In the genomic region with DNA sequence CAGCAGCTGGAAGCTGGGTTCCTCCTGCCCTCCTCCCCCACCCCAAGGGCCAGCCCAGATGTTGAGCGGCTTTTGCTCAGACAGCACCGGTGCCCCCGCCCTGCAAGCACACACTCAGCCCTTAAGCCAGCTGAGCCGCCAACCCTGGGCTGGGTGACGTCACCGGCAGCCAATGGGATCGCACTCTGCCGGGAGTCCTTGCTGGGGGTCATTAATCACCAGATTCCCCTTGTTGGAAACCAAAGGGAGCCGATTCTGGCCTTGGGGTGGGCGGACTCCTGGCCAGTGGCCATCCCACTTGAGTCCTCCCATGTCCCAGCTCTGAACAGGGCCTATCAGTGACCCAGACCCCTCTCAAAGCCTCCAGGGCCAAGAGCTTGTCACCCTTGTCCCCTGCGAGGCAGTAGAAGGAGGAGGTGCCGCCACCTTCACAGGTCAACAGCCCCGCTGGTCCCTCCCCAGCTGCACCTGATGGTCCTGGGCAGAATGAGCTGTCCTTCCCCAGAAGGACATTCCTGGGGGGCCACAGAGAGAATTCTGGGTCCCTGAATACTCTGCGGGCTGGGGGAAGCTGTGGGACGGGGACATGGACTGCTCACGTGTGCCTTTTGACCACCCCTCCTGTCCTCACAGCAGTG, we compare ENCODE assay signal across 1 cellular context.
TF ChIP-seq lines count a peak whose summit lies in the region.

No MANE protein-coding gene starts in this region.

TF ChIP-seq in WTC11, 78 proteins besides CTCF, POLR2A, EP300 and RAD21 (continued from another document):
- TF ChIP-seq, protein P1, sequence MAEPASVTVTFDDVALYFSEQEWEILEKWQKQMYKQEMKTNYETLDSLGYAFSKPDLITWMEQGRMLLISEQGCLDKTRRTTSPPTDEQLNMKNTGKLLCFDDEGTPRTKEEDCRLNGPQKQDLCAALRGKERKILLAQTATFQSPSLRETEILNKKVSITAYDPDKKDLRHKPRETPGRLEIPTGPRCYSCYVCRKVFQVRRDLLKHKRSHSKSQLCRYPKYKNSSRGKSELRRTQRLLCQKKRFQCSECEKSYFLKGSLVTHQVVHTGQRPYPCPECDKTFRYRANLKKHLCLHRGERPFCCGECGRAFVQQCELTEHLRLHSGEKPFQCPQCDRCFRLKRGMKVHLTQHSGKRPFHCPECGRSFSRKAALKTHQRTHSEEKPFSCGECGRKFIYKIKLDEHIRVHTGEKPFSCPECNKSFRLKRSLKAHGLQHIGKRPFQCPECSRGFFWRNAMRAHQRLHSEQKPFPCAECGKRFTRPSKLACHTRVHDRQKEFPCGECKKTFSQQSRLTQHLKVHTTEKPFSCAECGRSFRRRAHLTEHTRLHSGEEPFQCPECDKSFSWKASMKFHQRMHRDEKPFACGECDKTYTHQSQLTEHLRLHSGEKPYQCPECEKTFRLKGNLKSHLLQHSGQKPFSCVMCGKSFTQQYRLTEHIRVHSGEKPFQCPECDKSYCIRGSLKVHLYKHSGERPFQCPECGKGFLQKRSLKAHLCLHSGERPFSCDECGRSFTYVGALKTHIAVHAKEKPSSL (CRISPR knock-in tag; conservative IDR thresholded peaks at IDR 0.05): no peak
TF ChIP-seq in WTC11: peak in this region for 2.
